In genomic region chr1:9261496-9261895, GRCh38 we compare ENCODE assay signal across 24 cellular contexts.
"Had no signal": no experiment of that assay in that cellular context is flagged by ENCODE, and none has a peak within 500 bp of the region (broad histone marks: within the 10 kb centered on the region; RNA-seq: fewer than 3 reads in every experiment).

No MANE protein-coding gene starts in this region.

- H3K9me3 ChIP-seq: ascending aorta, body of pancreas had no signal

- H3K4me1 ChIP-seq: body of pancreas had no signal

- H3K9me3 Mint-ChIP-seq: activated T-cell treated with anti-CD3 and anti-CD28 coated beads, Interleukin-2, amount 50 U/mL, for 4 hours; T-cell had no signal

- H3K27me3 Mint-ChIP-seq: activated CD8-positive, alpha-beta T cell treated with anti-CD3 and anti-CD28 coated beads for 36 hours; activated naive CD8-positive, alpha-beta T cell treated with anti-CD3 and anti-CD28 coated beads, Interleukin-2, amount 50 U/mL, for 24 hours; T-cell had no signal

- ATAC-seq: activated CD8-positive, alpha-beta T cell treated with anti-CD3 and anti-CD28 coated beads for 36 hours; activated naive CD4-positive, alpha-beta T cell treated with anti-CD3 and anti-CD28 coated beads, Interleukin-2, amount 50 U/mL, for 72 hours; activated naive CD8-positive, alpha-beta T cell treated with anti-CD3 and anti-CD28 coated beads, Interleukin-2, amount 50 U/mL, for 24 hours; activated T-cell treated with anti-CD3 and anti-CD28 coated beads, Interleukin-2, amount 50 U/mL, for 4 hours; body of pancreas; T-cell had no signal

- H3K27ac Mint-ChIP-seq: activated CD8-positive, alpha-beta T cell treated with anti-CD3 and anti-CD28 coated beads for 36 hours; activated naive CD8-positive, alpha-beta T cell treated with anti-CD3 and anti-CD28 coated beads, Interleukin-2, amount 50 U/mL, for 24 hours; T-cell had no signal

- H2AFZ ChIP-seq: PC-9 had no signal

- H3K27me3 ChIP-seq: ascending aorta, body of pancreas had no signal

- H3K4me3 Mint-ChIP-seq: activated CD8-positive, alpha-beta T cell treated with anti-CD3 and anti-CD28 coated beads for 36 hours; activated naive CD8-positive, alpha-beta T cell treated with anti-CD3 and anti-CD28 coated beads, Interleukin-2, amount 50 U/mL, for 24 hours; activated T-cell treated with anti-CD3 and anti-CD28 coated beads, Interleukin-2, amount 50 U/mL, for 4 hours; T-cell had no signal

- H3K4me3 ChIP-seq: ascending aorta, body of pancreas, PC-9, SK-N-MC had no signal

- H3K27ac ChIP-seq: ascending aorta, body of pancreas, PC-9, SK-N-MC, VCaP had no signal

- DNase-seq: activated CD4-positive, CD25-positive, alpha-beta regulatory T cell; activated CD8-positive, alpha-beta T cell treated with anti-CD3 and anti-CD28 coated beads for 36 hours; activated effector memory CD4-positive, alpha-beta T cell treated with anti-CD3 and anti-CD28 coated beads, Interleukin-2, amount 50 U/mL, for 16 hours; activated naive CD4-positive, alpha-beta T cell treated with Interleukin-2 at 50 U/mL for 16 hours; activated naive CD8-positive, alpha-beta T cell treated with anti-CD3 and anti-CD28 coated beads, Interleukin-2, amount 50 U/mL, for 24 hours; activated T-cell treated with anti-CD3 and anti-CD28 coated beads, Interleukin-2, amount 50 U/mL, for 4 hours; amniotic stem cell; body of pancreas; MM.1S; NCI-H1105 treated with DMSO at 0.1 percent for 48 hours; NCI-H1436 treated with DMSO at 0.1 percent for 48 hours; NCI-H187; NCI-H2081; NCI-H446; NCI-H524; PC-9; SIG-M5; T-cell; T-helper 2 cell; T1000 had no signal

- H3K4me2 ChIP-seq: PC-9 had no signal
